9 cellular contexts compared by ENCODE assay signal in genomic region chr1:89218941-89219340, GRCh38. TPM values are rescaled to one million over a fixed set of nuclear protein-coding genes. Genes with fewer than 3 reads are reported as not detected.
"Had no signal": no experiment of that assay in that cellular context is flagged by ENCODE, and none has a peak within 500 bp of the region (broad histone marks: within the 10 kb centered on the region; RNA-seq: fewer than 3 reads in every experiment).

No MANE protein-coding gene starts in this region.

RNA-seq across cellular contexts. Expression of gene GBP4, which starts 20.2 kb away (rescaled TPM):
- total RNA-seq: LHCN-M2, NCI-H460, OCI-LY7 had no signal

RNA-seq across cellular contexts. Expression of gene GBP7, which starts 43.1 kb away (rescaled TPM):
- total RNA-seq: LHCN-M2, MCF 10A, NCI-H460, OCI-LY7, PC-9, Right ventricle myocardium inferior, RPMI7951, SJCRH30, SK-MEL-5 had no signal

RNA-seq across cellular contexts. Expression of gene GBP5, which starts 53.7 kb away (rescaled TPM):
- total RNA-seq: MCF 10A, NCI-H460, OCI-LY7, PC-9, RPMI7951, SK-MEL-5 had no signal
